Comparison of ENCODE assay signal across 20 cellular contexts in genomic region chr12:59858508-59858907, GRCh38.
"Had no signal": no experiment of that assay in that cellular context is flagged by ENCODE, and none has a peak within 500 bp of the region (broad histone marks: within the 10 kb centered on the region; RNA-seq: fewer than 3 reads in every experiment).

No MANE protein-coding gene starts in this region.

- H3K9me3 Mint-ChIP-seq: activated CD4-positive, alpha-beta T cell treated with anti-CD3 and anti-CD28 coated beads, Interleukin-2, amount 10 ng/mL, durations not matched to agents 7 days and 5 days; activated naive CD8-positive, alpha-beta T cell treated with anti-CD3 and anti-CD28 coated beads, Interleukin-2, amount 10 ng/mL, durations not matched to agents 7 days and 5 days; activated T-cell treated with anti-CD3 and anti-CD28 coated beads, Interleukin-2, amount 50 U/mL, for 24 hours; T-helper 1 cell treated with Interleukin-12 subunit alpha and Interleukin-12 subunit beta and Interleukin-4 antibody, amounts not matched to agents 30 μg/mL and 1 μg/mL, for 36 hours had no signal

- H3K27ac ChIP-seq: brain microvascular endothelial cell, esophagus squamous epithelium, upper lobe of right lung had no signal

- H3K9me3 ChIP-seq: upper lobe of right lung had no signal

- H3K27me3 Mint-ChIP-seq: activated CD4-positive, alpha-beta T cell treated with anti-CD3 and anti-CD28 coated beads, Interleukin-2, amount 10 ng/mL, durations not matched to agents 7 days and 5 days; activated naive CD8-positive, alpha-beta T cell treated with anti-CD3 and anti-CD28 coated beads, Interleukin-2, amount 10 ng/mL, durations not matched to agents 7 days and 5 days had no signal

- DNase-seq: activated CD4-positive, alpha-beta T cell treated with anti-CD3 and anti-CD28 coated beads, Interleukin-2, amount 10 ng/mL, durations not matched to agents 7 days and 5 days; activated CD8-positive, alpha-beta T cell treated with anti-CD3 and anti-CD28 coated beads, Interleukin-2, amount 10 ng/mL, durations not matched to agents 7 days and 5 days; activated naive CD4-positive, alpha-beta T cell treated with Interleukin-2 at 50 U/mL for 16 hours; activated naive CD8-positive, alpha-beta T cell treated with anti-CD3 and anti-CD28 coated beads, Interleukin-2, amount 10 ng/mL, durations not matched to agents 7 days and 5 days; activated T-cell treated with anti-CD3 and anti-CD28 coated beads, Interleukin-2, amount 50 U/mL, for 24 hours; brain microvascular endothelial cell; central memory CD4-positive, alpha-beta T cell; esophagus squamous epithelium; nephron progenitor cell; nucleus accumbens; posterior cingulate gyrus; retina; stimulated activated CD4-positive, alpha-beta T cell treated with anti-CD3 and anti-CD28 coated beads, Interleukin-2, amount 100 ng/mL, for 24 hours; upper lobe of right lung had no signal

- H3K4me1 ChIP-seq: esophagus squamous epithelium, upper lobe of right lung had no signal

- H3K36me3 ChIP-seq: brain microvascular endothelial cell, esophagus squamous epithelium, upper lobe of right lung had no signal

- H3K27me3 ChIP-seq: brain microvascular endothelial cell, esophagus squamous epithelium, upper lobe of right lung had no signal

- H3K4me3 ChIP-seq: esophagus squamous epithelium, lung, upper lobe of right lung had no signal

- ATAC-seq: activated CD8-positive, alpha-beta T cell treated with anti-CD3 and anti-CD28 coated beads, Interleukin-2, amount 10 ng/mL, durations not matched to agents 7 days and 5 days; upper lobe of right lung had no signal

- H3K4me3 Mint-ChIP-seq: activated CD4-positive, alpha-beta T cell treated with anti-CD3 and anti-CD28 coated beads, Interleukin-2, amount 10 ng/mL, durations not matched to agents 7 days and 5 days; activated CD8-positive, alpha-beta T cell treated with anti-CD3 and anti-CD28 coated beads, Interleukin-2, amount 10 ng/mL, durations not matched to agents 7 days and 5 days; activated naive CD8-positive, alpha-beta T cell treated with anti-CD3 and anti-CD28 coated beads, Interleukin-2, amount 10 ng/mL, durations not matched to agents 7 days and 5 days; activated T-cell treated with anti-CD3 and anti-CD28 coated beads, Interleukin-2, amount 50 U/mL, for 24 hours; nephron progenitor cell; stimulated activated naive CD8-positive, alpha-beta T cell treated with anti-CD3 and anti-CD28 coated beads, Interleukin-15, Interleukin-2, amounts not matched to agents 100 ng/mL and 50 ng/mL, for 24 hours; T-helper 1 cell treated with Interleukin-12 subunit alpha and Interleukin-12 subunit beta and Interleukin-4 antibody, amounts not matched to agents 30 μg/mL and 1 μg/mL, for 36 hours had no signal

- H3K4me1 Mint-ChIP-seq: activated CD4-positive, alpha-beta T cell treated with anti-CD3 and anti-CD28 coated beads, Interleukin-2, amount 10 ng/mL, durations not matched to agents 7 days and 5 days; activated naive CD8-positive, alpha-beta T cell treated with anti-CD3 and anti-CD28 coated beads, Interleukin-2, amount 10 ng/mL, durations not matched to agents 7 days and 5 days; nephron progenitor cell had no signal

- FAIRE-seq: colon, endometrium had no signal

- H3K27ac Mint-ChIP-seq: activated CD4-positive, alpha-beta T cell treated with anti-CD3 and anti-CD28 coated beads, Interleukin-2, amount 10 ng/mL, durations not matched to agents 7 days and 5 days; activated CD8-positive, alpha-beta T cell treated with anti-CD3 and anti-CD28 coated beads, Interleukin-2, amount 10 ng/mL, durations not matched to agents 7 days and 5 days; activated naive CD8-positive, alpha-beta T cell treated with anti-CD3 and anti-CD28 coated beads, Interleukin-2, amount 10 ng/mL, durations not matched to agents 7 days and 5 days; activated T-cell treated with anti-CD3 and anti-CD28 coated beads, Interleukin-2, amount 50 U/mL, for 24 hours; activated T-helper 2 cell treated with anti-CD3 and anti-CD28 coated beads, Interferon-gamma antibody, Interleukin-2, Interleukin-4, amounts not matched to agents 10 μg/mL and 5 μg/mL and 100 μg/mL, durations not matched to agents 14 hours and 24 hours and 36 hours; nephron progenitor cell; stimulated activated naive CD8-positive, alpha-beta T cell treated with anti-CD3 and anti-CD28 coated beads, Interleukin-15, Interleukin-2, amounts not matched to agents 100 ng/mL and 50 ng/mL, for 24 hours; T-helper 1 cell treated with Interleukin-12 subunit alpha and Interleukin-12 subunit beta and Interleukin-4 antibody, amounts not matched to agents 30 μg/mL and 1 μg/mL, for 36 hours had no signal

- H3K36me3 Mint-ChIP-seq: activated naive CD8-positive, alpha-beta T cell treated with anti-CD3 and anti-CD28 coated beads, Interleukin-2, amount 10 ng/mL, durations not matched to agents 7 days and 5 days had no signal
